Comparison of ENCODE assay signal across 20 cellular contexts in genomic region chr3:167507954-167508353, GRCh38. TPM values are rescaled to one million over a fixed set of nuclear protein-coding genes. Genes with fewer than 3 reads are reported as not detected.
DNase-seq lines count a peak whose midpoint lies in the region; ATAC-seq and TF ChIP-seq lines count a peak whose summit lies in the region.
"Had no signal": no experiment of that assay in that cellular context is flagged by ENCODE, and none has a peak within 500 bp of the region (broad histone marks: within the 10 kb centered on the region; RNA-seq: fewer than 3 reads in every experiment).

No MANE protein-coding gene starts in this region.

- peak; percentile 57 for ATAC-seq in HG02885 (IDR thresholded peaks at IDR 0.05; ENCODE audit: poor library complexity, unreplicated experiment)
- ATAC-seq in HG02938 (IDR thresholded peaks at IDR 0.05; ENCODE audit: unreplicated experiment), result no peak
- ATAC-seq: A549, T-helper 17 cell had no signal

- no peak overlapping the region for H3K27ac ChIP-seq in prostate gland
- H3K27ac ChIP-seq: A549 had no signal

- no peak for TF ChIP-seq CTCF in prostate gland (IDR thresholded peaks at IDR 0.05)

- no peaks in the 10 kb centered on the region for H3K4me1 ChIP-seq in prostate gland (replicated peaks)
- H3K4me1 ChIP-seq: A549 had no signal

- H3K36me3 ChIP-seq in prostate gland, result no peaks in the 10 kb centered on the region

- H3K27me3 ChIP-seq in prostate gland (replicated peaks; ENCODE audit: insufficient read depth), result no peaks in the 10 kb centered on the region

- H3K4me3 ChIP-seq in prostate gland, result no peak overlapping the region
- H3K4me3 ChIP-seq: A549 had no signal

- intact Hi-C loops in prostate gland (cut with DNase I), result no loop called here

- no peak for TF ChIP-seq POLR2A in prostate gland (IDR thresholded peaks at IDR 0.05)

- H3K9me3 ChIP-seq in prostate gland, result no peaks in the 10 kb centered on the region
- H3K9me3 ChIP-seq: A549 had no signal

- WGBS in prostate gland, result 95% methylated on average over 1 of the region's 1 CpG

- DNase-seq in SIG-M5 treated with dmso at 0.1 percent for 504 hours (lab: John Stamatoyannopoulos, UW; ENCODE audit: unreplicated experiment) (peak; percentile 34), SIG-M5 (lab: John Stamatoyannopoulos, UW) (no peak), MV-4-11 (lab: John Stamatoyannopoulos, UW) (peak; percentile 47), KG1 (lab: John Stamatoyannopoulos, UW) (no peak), prostate gland (ENCODE audit: low spot score) (no peak)
- DNase-seq: C1 segment of cervical spinal cord, DMS 273 treated with DMSO at 0.1 percent for 48 hours, GF-D8, KBM-7, NCI-H1105 treated with DMSO at 0.1 percent for 48 hours, NCI-H1694 treated with DMSO at 0.1 percent for 48 hours, NCI-H446, NCI-H69, SHP77, T-helper 17 cell had no signal

RNA-seq across cellular contexts. Expression of gene SERPINI2, which starts 34.1 kb away (rescaled TPM):
- total RNA-seq in prostate gland, result 1 to 10 TPM in 1 of 2 donors, not detected in 1; 3.1 TPM
- total RNA-seq: Daoy, MCF 10A, T-helper 17 cell had no signal

Comparison
In these comparisons a context has a peak if more than half of its experiments do, and no peak if none do; other contexts are left out.
1. DNase-seq: peak in SIG-M5 treated with dmso at 0.1 percent for 504 hours (single experiment) and MV-4-11 (single experiment); none in SIG-M5 (single experiment), KG1 (single experiment) and prostate gland (single experiment).